Comparison of ENCODE assay signal across 24 cellular contexts in genomic region chr10:23718946-23719345, GRCh38.
DNase-seq lines count a peak whose midpoint lies in the region; ATAC-seq, FAIRE-seq and TF ChIP-seq lines count a peak whose summit lies in the region.
"Had no signal": no experiment of that assay in that cellular context is flagged by ENCODE, and none has a peak within 500 bp of the region (broad histone marks: within the 10 kb centered on the region; RNA-seq: fewer than 3 reads in every experiment).

No MANE protein-coding gene starts in this region.

- TF ChIP-seq CTCF in foreskin fibroblast (IDR thresholded peaks at IDR 0.05; ENCODE audit: low read depth, low read length) = no peak

- no peak for ATAC-seq in HG03469 (IDR thresholded peaks at IDR 0.05; ENCODE audit: unreplicated experiment)
- ATAC-seq: A549, GM12878, GM23338, HCT116 had no signal

- in situ Hi-C loops in SK-MEL-5 (cut with HindIII; ENCODE audit: low pct_unique_long_range_greater_than_20kb, low sequenced_read_pairs) = no loop called here

- FAIRE-seq in frontal cortex (lab: Jason Lieb, UNC) = peak; percentile 40
- FAIRE-seq: A549, D721Med, GM12878, GM19239 had no signal

- no peak overlapping the region for H3K4me3 ChIP-seq in foreskin fibroblast (ENCODE audit: low read depth in 1 of 2, low read length in 2 of 2)
- H3K4me3 ChIP-seq: A549, BLaER1, GM12878, GM23338 had no signal

- DNase-seq in SK-MEL-5 (ENCODE audit: low read depth, low spot score) (peak; percentile 1), frontal cortex (ENCODE audit: low spot score in 2 of 2) (no peak), medulla oblongata (ENCODE audit: extremely low spot score) (peak; percentile 58), putamen (ENCODE audit: low spot score) (peak; percentile 67), foreskin fibroblast (no peak), hepatic stellate cell (ENCODE audit: low spot score) (no peak), SW480 (ENCODE audit: low spot score) (no peak)
- DNase-seq: 8988T; ACHN; CD4-positive, CD25-positive, alpha-beta regulatory T cell; CD8-positive, alpha-beta memory T cell; DMS 273 treated with DMSO at 0.1 percent for 48 hours; DMS79; EL; GDM1; H9 had no signal

Comparison
In these comparisons a context has a peak if more than half of its experiments do, and no peak if none do; other contexts are left out.
1. DNase-seq: peak in SK-MEL-5 (single experiment), medulla oblongata (single experiment) and putamen (single experiment); none in frontal cortex (0 of 2), foreskin fibroblast (0 of 2), hepatic stellate cell (single experiment) and SW480 (single experiment).